In genomic region chr4:5710065-5710961, GRCh38 we compare ENCODE assay signal across 1 cellular context.
TF ChIP-seq lines count a peak whose summit lies in the region.

No MANE protein-coding gene starts in this region.

TF ChIP-seq in HepG2, 621 proteins besides CTCF, POLR2A, EP300 and RAD21 (continued from another document):
- TF ChIP-seq ZNF501 (CRISPR knock-in tag; IDR thresholded peaks at IDR 0.05) (0 out of 2 replicates have a peak, but pooled peaks have one; percentile 40), ASH2L (IDR thresholded peaks at IDR 0.05; ENCODE audit: insufficient read length, low read depth, low read length) (peak; percentile 29), ARNTL (CRISPR knock-in tag; IDR thresholded peaks at IDR 0.05) (no peak), SPEN (CRISPR knock-in tag; IDR thresholded peaks at IDR 0.05; ENCODE audit: low read depth) (no peak), SOX6 (IDR thresholded peaks at IDR 0.05) (no peak), SOX6 (CRISPR knock-in tag; IDR thresholded peaks at IDR 0.05) (peak; percentile 22; the same call in 1 of the 2 replicates), MEIS1 (CRISPR knock-in tag; IDR thresholded peaks at IDR 0.05; ENCODE audit: borderline replicate concordance) (no peak), ZNF619 (CRISPR knock-in tag; IDR thresholded peaks at IDR 0.05) (peak; percentile 36; the same call in 1 of the 2 replicates), ZNF713 (CRISPR knock-in tag; IDR thresholded peaks at IDR 0.05) (no peak), HMGXB4 (CRISPR knock-in tag; IDR thresholded peaks at IDR 0.05; ENCODE audit: borderline replicate concordance in 1 of 2, low read depth in 1 of 2) (peak in 1 of 2 experiments; percentile 51; a peak in 1 of 4 replicates), PHF21A (CRISPR knock-in tag; IDR thresholded peaks at IDR 0.05) (peak; percentile 52; the same call in 1 of the 2 replicates)
- TF ChIP-seq, protein P1, sequence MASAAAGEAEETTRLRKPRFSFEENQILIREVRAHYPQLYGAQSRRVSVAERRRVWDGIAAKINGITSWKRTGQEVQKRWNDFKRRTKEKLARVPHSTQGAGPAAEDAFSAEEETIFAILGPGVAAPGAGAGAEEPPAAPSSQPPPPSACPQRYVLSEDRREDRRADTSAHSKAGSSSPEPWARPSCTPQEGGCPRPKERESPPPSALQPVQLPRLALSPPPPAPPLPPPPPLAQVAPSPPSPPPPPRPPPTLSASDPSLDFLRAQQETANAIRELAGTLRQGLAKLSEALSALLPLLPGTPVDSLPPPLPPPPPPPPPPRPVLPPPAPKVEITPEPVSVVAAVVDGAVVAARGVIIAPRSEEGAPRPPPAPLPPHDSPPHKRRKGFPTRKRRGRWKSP (CRISPR knock-in tag; IDR thresholded peaks at IDR 0.05) = no peak
TF ChIP-seq in HepG2: peak in this region for 23.
